Comparison of ENCODE assay signal across 25 cellular contexts in the genomic region with DNA sequence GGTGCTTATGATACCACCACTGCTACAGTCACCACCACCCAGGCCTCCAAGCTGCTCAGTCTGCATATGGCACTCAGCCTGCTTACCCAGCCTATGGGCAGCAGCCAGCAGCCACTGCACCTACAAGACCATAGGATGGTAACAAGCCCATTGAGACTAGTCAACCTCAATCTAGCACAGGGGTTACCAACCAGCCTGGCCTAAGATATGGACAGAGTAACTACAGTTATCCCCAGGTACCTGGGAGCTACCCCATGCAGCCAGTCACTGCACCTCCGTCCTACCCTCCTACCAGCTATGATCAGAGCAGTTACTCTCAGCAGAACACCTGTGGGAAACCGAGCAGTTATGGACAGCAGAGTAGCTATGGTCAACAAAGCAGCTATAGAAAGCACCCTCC.
"Had no signal": no experiment of that assay in that cellular context is flagged by ENCODE, and none has a peak within 500 bp of the region (broad histone marks: within the 10 kb centered on the region; RNA-seq: fewer than 3 reads in every experiment).

No MANE protein-coding gene starts in this region.

- H3K4me1 Mint-ChIP-seq: memory B cell had no signal

- FAIRE-seq: endometrium, keratinocyte had no signal

- H3K36me3 Mint-ChIP-seq: memory B cell; naive thymus-derived CD8-positive, alpha-beta T cell; type B pancreatic cell had no signal

- H3K4me3 ChIP-seq: gastrocnemius medialis, lower lobe of right lung, ovary, psoas muscle, skin epidermis, spleen, testis, tibial artery had no signal

- H3K27ac Mint-ChIP-seq: effector memory CD8-positive, alpha-beta T cell; memory B cell; naive thymus-derived CD8-positive, alpha-beta T cell; type B pancreatic cell had no signal

- H3K27ac ChIP-seq: gastrocnemius medialis, lower lobe of right lung, ovary, psoas muscle, skin epidermis, spleen, testis, tibial artery had no signal

- DNase-seq: cerebellar nuclear complex; cortex of kidney; effector memory CD8-positive, alpha-beta T cell; erythroblast; gastrocnemius medialis; head of caudate nucleus; left ventricle myocardium superior; lower lobe of right lung; midbrain; naive thymus-derived CD8-positive, alpha-beta T cell; occipital lobe; ovary; psoas muscle; right cardiac atrium; spleen; stimulated activated CD4-positive, alpha-beta T cell treated with anti-CD3 and anti-CD28 coated beads, Interleukin-4, amount 100 ng/mL, for 4 hours; stimulated activated naive CD4-positive, alpha-beta T cell; substantia nigra; testis; tibial artery had no signal

- H3K4me1 ChIP-seq: testis had no signal

- H3K9me3 Mint-ChIP-seq: effector memory CD8-positive, alpha-beta T cell; memory B cell; naive thymus-derived CD8-positive, alpha-beta T cell; type B pancreatic cell had no signal

- H3K36me3 ChIP-seq: gastrocnemius medialis, lower lobe of right lung, ovary, spleen, tibial artery had no signal

- H3K27me3 ChIP-seq: gastrocnemius medialis, ovary, spleen, testis, tibial artery had no signal

- H3K4me3 Mint-ChIP-seq: effector memory CD8-positive, alpha-beta T cell; memory B cell; naive thymus-derived CD8-positive, alpha-beta T cell; type B pancreatic cell had no signal

- H3K9me3 ChIP-seq: gastrocnemius medialis, lower lobe of right lung, ovary, psoas muscle, spleen, testis, tibial artery had no signal

- ATAC-seq: effector memory CD8-positive, alpha-beta T cell; gastrocnemius medialis; left ventricle myocardium superior; naive thymus-derived CD8-positive, alpha-beta T cell; psoas muscle; right cardiac atrium had no signal
